In the genomic region with DNA sequence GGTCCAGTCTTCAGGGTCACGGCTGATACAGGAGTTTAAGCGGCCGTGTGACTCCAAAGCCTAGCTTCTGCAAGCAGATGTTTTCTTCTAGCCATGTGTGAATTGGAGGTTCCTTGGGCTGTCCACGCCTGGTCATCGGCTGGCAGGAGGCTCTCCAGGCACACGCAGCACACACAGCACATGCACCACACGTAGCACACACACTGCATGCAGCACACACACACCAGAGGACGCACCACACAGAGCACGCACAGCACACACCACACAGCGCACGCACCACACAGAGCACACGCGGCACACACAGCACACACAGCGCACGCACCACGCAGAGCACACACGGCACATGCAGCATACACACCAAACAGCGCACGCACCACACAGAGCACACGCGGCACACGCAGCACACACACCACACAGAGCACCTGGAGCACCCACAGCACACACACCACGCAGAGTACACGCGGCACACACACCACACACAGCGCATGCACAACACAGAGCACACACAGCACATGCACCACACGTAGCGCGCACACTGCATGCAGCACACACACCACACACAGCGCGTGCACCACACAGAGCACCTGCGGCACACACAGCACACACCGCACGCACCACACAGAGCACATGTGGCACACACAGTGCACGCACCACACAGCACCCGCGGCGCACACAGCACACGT, we compare ENCODE assay signal across 18 cellular contexts.
DNase-seq lines count a peak whose midpoint lies in the region; FAIRE-seq and TF ChIP-seq lines count a peak whose summit lies in the region.
"Had no signal": no experiment of that assay in that cellular context is flagged by ENCODE, and none has a peak within 500 bp of the region (broad histone marks: within the 10 kb centered on the region; RNA-seq: fewer than 3 reads in every experiment).

No MANE protein-coding gene starts in this region.

- no peak for TF ChIP-seq CTCF in glutamatergic neuron (IDR thresholded peaks at IDR 0.05; ENCODE audit: partially characterized antibody, unreplicated experiment)

- peaks cover 11% of the 10 kb centered on the region for H3K9me3 Mint-ChIP-seq in glutamatergic neuron (ENCODE audit: unreplicated experiment)
- H3K9me3 Mint-ChIP-seq: CD4-positive, alpha-beta memory T cell had no signal

- peaks cover 34% of the 10 kb centered on the region for H3K4me1 Mint-ChIP-seq in glutamatergic neuron (ENCODE audit: low read depth, unreplicated experiment)
- H3K4me1 Mint-ChIP-seq: CD4-positive, alpha-beta memory T cell had no signal

- FAIRE-seq in urothelium cell line (lab: Jason Lieb, UNC), result peak; percentile 85
- FAIRE-seq: A204.1 had no signal

- H3K4me3 Mint-ChIP-seq in glutamatergic neuron (ENCODE audit: unreplicated experiment), result no peak overlapping the region
- H3K4me3 Mint-ChIP-seq: CD4-positive, alpha-beta memory T cell had no signal

- peaks cover 9% of the 10 kb centered on the region for H3K27me3 Mint-ChIP-seq in glutamatergic neuron (ENCODE audit: unreplicated experiment)
- H3K27me3 Mint-ChIP-seq: CD4-positive, alpha-beta memory T cell had no signal

- intact Hi-C loops in posterior vena cava (cut with DNase I), result no loop called here

- H3K36me3 Mint-ChIP-seq in glutamatergic neuron (ENCODE audit: unreplicated experiment), result no peaks in the 10 kb centered on the region

- DNase-seq in activated effector memory CD4-positive, alpha-beta T cell treated with anti-CD3 and anti-CD28 coated beads, Interleukin-2, amount 50 U/mL, for 16 hours, result peak; percentile 42
- no peak for DNase-seq in activated effector memory CD4-positive, alpha-beta T cell treated with Interleukin-2 at 50 U/mL for 16 hours
- DNase-seq in glutamatergic neuron (no peak), posterior vena cava (ENCODE audit: low spot score) (peak; percentile 59), urothelium cell line (ENCODE audit: low spot score) (no peak), SW480 (ENCODE audit: low spot score) (no peak), cerebellum (ENCODE audit: low spot score) (no peak), globus pallidus (ENCODE audit: low spot score) (no peak)
- DNase-seq: activated CD4-positive, alpha-beta T cell treated with anti-CD3 and anti-CD28 coated beads for 1 hour; activated T-cell treated with anti-CD3 and anti-CD28 coated beads, Interleukin-2, amount 50 U/mL, for 1 hour; CD4-positive, alpha-beta memory T cell; EL; NCI-H2029; NCI-H748 treated with DMSO at 0.1 percent for 48 hours; nucleus accumbens; RPMI8226; upper lobe of left lung had no signal

- peak overlapping the region; percentile 68 for H3K27ac Mint-ChIP-seq in glutamatergic neuron (ENCODE audit: unreplicated experiment)

Comparison
In these comparisons a context has a peak if more than half of its experiments do, and no peak if none do; other contexts are left out.
1. DNase-seq: peak in activated effector memory CD4-positive, alpha-beta T cell treated with anti-CD3 and anti-CD28 coated beads, Interleukin-2, amount 50 U/mL, for 16 hours (single experiment) and posterior vena cava (single experiment); none in activated effector memory CD4-positive, alpha-beta T cell treated with Interleukin-2 at 50 U/mL for 16 hours (single experiment), glutamatergic neuron (single experiment), urothelium cell line (single experiment), SW480 (single experiment), cerebellum (single experiment) and globus pallidus (single experiment).